ENCODE assay signal across 17 cellular contexts in the genomic region with DNA sequence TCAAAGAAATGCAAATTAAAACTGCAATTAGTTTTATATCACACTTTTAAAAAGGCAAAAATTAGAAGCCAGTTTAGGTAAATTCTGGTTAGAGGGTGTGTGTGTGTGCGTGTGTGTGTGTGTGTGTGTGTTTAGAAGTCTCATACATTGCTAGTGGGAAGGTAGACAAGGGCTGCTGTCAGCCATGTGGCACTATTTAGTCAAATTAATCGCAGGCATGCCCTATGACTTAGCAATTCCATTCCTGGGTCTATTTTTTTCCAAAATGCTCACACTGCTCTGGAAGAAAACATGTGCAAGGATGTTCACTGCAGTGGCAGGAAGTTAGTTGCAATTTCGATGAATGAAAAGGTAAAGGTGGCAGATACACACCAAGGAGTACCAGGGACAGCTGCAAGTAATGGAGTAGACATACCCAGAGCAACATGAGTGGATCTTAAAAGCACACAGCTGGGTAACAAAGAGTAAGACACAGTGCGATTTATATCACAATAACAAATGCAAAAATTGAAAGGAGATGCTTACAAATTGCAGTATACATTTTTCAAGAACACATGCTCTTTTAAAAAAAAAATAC. TPM values are rescaled to one million over a fixed set of nuclear protein-coding genes. Genes with fewer than 3 reads are reported as not detected.
"Had no signal": no experiment of that assay in that cellular context is flagged by ENCODE, and none has a peak within 500 bp of the region (broad histone marks: within the 10 kb centered on the region; RNA-seq: fewer than 3 reads in every experiment).

No MANE protein-coding gene starts in this region.

- H3K4me1 ChIP-seq: uterus had no signal

- H3K27ac ChIP-seq: esophagus muscularis mucosa, lower lobe of right lung, thyroid gland, uterus had no signal

- H3K9me3 ChIP-seq: esophagus muscularis mucosa, lower lobe of right lung, right atrium auricular region, thyroid gland, uterus had no signal

- H3K36me3 Mint-ChIP-seq: activated naive CD8-positive, alpha-beta T cell treated with anti-CD3 and anti-CD28 coated beads, Interleukin-2, amount 10 ng/mL, durations not matched to agents 7 days and 5 days; naive B cell; stimulated activated effector memory CD8-positive, alpha-beta T cell treated with anti-CD3 and anti-CD28 coated beads, Interleukin-12 subunit alpha, Interleukin-12 subunit beta, amount 100 ng/mL, for 72 hours had no signal

- H3K9me3 Mint-ChIP-seq: activated CD4-positive, alpha-beta memory T cell treated with anti-CD3 and anti-CD28 coated beads, Interleukin-2, amount 10 ng/mL, durations not matched to agents 7 days and 5 days; stimulated activated effector memory CD8-positive, alpha-beta T cell treated with anti-CD3 and anti-CD28 coated beads, Interleukin-12 subunit alpha, Interleukin-12 subunit beta, amount 100 ng/mL, for 72 hours had no signal

- H3K27me3 ChIP-seq: esophagus muscularis mucosa, right atrium auricular region, thyroid gland, uterus had no signal

- H3K36me3 ChIP-seq: esophagus muscularis mucosa, lower lobe of right lung, right atrium auricular region, thyroid gland, uterus had no signal

- H3K4me1 Mint-ChIP-seq: activated CD4-positive, alpha-beta memory T cell treated with anti-CD3 and anti-CD28 coated beads, Interleukin-2, amount 10 ng/mL, durations not matched to agents 7 days and 5 days; activated naive CD8-positive, alpha-beta T cell treated with anti-CD3 and anti-CD28 coated beads, Interleukin-2, amount 10 ng/mL, durations not matched to agents 7 days and 5 days; naive B cell; stimulated activated effector memory CD8-positive, alpha-beta T cell treated with anti-CD3 and anti-CD28 coated beads, Interleukin-12 subunit alpha, Interleukin-12 subunit beta, amount 100 ng/mL, for 72 hours had no signal

- ATAC-seq: stimulated activated effector memory CD8-positive, alpha-beta T cell treated with anti-CD3 and anti-CD28 coated beads, Interleukin-12 subunit alpha, Interleukin-12 subunit beta, amount 100 ng/mL, for 72 hours had no signal

- H3K27ac Mint-ChIP-seq: activated CD4-positive, alpha-beta memory T cell treated with anti-CD3 and anti-CD28 coated beads, Interleukin-2, amount 10 ng/mL, durations not matched to agents 7 days and 5 days; activated naive CD8-positive, alpha-beta T cell treated with anti-CD3 and anti-CD28 coated beads, Interleukin-2, amount 10 ng/mL, durations not matched to agents 7 days and 5 days; naive B cell; stimulated activated effector memory CD8-positive, alpha-beta T cell treated with anti-CD3 and anti-CD28 coated beads, Interleukin-12 subunit alpha, Interleukin-12 subunit beta, amount 100 ng/mL, for 72 hours had no signal

- H3K4me3 Mint-ChIP-seq: activated CD4-positive, alpha-beta memory T cell treated with anti-CD3 and anti-CD28 coated beads, Interleukin-2, amount 10 ng/mL, durations not matched to agents 7 days and 5 days; activated naive CD8-positive, alpha-beta T cell treated with anti-CD3 and anti-CD28 coated beads, Interleukin-2, amount 10 ng/mL, durations not matched to agents 7 days and 5 days; naive B cell; stimulated activated effector memory CD8-positive, alpha-beta T cell treated with anti-CD3 and anti-CD28 coated beads, Interleukin-12 subunit alpha, Interleukin-12 subunit beta, amount 100 ng/mL, for 72 hours had no signal

- DNase-seq: activated CD4-positive, alpha-beta memory T cell treated with anti-CD3 and anti-CD28 coated beads, Interleukin-2, amount 10 ng/mL, durations not matched to agents 7 days and 5 days; activated CD4-positive, CD25-positive, alpha-beta regulatory T cell treated with anti-CD3 and anti-CD28 coated beads, Interleukin-2, amount 50 U/mL, for 72 hours; activated gamma-delta T cell; activated naive CD8-positive, alpha-beta T cell treated with anti-CD3 and anti-CD28 coated beads, Interleukin-2, amount 10 ng/mL, durations not matched to agents 7 days and 5 days; activated T-cell treated with anti-CD3 and anti-CD28 coated beads, Interleukin-2, amount 50 U/mL, for 48 hours; aorta; hippocampal formation; kidney glomerular epithelial cell; lower lobe of right lung; naive B cell; posterior cingulate gyrus; thyroid gland; uterus had no signal

- H3K4me3 ChIP-seq: esophagus muscularis mucosa, lower lobe of right lung, right atrium auricular region, smooth muscle cell, thyroid gland, uterus had no signal

- H3K27me3 Mint-ChIP-seq: activated CD4-positive, alpha-beta memory T cell treated with anti-CD3 and anti-CD28 coated beads, Interleukin-2, amount 10 ng/mL, durations not matched to agents 7 days and 5 days; activated naive CD8-positive, alpha-beta T cell treated with anti-CD3 and anti-CD28 coated beads, Interleukin-2, amount 10 ng/mL, durations not matched to agents 7 days and 5 days; naive B cell had no signal

RNA-seq across cellular contexts. Expression of a gene that starts 11.6 kb away (rescaled TPM):
- total RNA-seq: activated CD4-positive, alpha-beta memory T cell treated with anti-CD3 and anti-CD28 coated beads, Interleukin-2, amount 10 ng/mL, durations not matched to agents 7 days and 5 days; activated naive CD8-positive, alpha-beta T cell treated with anti-CD3 and anti-CD28 coated beads, Interleukin-2, amount 10 ng/mL, durations not matched to agents 7 days and 5 days; aorta; esophagus muscularis mucosa; lower lobe of right lung; right atrium auricular region; smooth muscle cell had no signal
- polyA plus RNA-seq: aorta had no signal

RNA-seq across cellular contexts. Expression of a gene that starts 11.7 kb away (rescaled TPM):
- total RNA-seq: activated CD4-positive, alpha-beta memory T cell treated with anti-CD3 and anti-CD28 coated beads, Interleukin-2, amount 10 ng/mL, durations not matched to agents 7 days and 5 days; activated naive CD8-positive, alpha-beta T cell treated with anti-CD3 and anti-CD28 coated beads, Interleukin-2, amount 10 ng/mL, durations not matched to agents 7 days and 5 days; lower lobe of right lung; right atrium auricular region; smooth muscle cell; thyroid gland; uterus had no signal
- polyA plus RNA-seq: aorta, smooth muscle cell had no signal
